1 cellular context compared by ENCODE assay signal in the genomic region with DNA sequence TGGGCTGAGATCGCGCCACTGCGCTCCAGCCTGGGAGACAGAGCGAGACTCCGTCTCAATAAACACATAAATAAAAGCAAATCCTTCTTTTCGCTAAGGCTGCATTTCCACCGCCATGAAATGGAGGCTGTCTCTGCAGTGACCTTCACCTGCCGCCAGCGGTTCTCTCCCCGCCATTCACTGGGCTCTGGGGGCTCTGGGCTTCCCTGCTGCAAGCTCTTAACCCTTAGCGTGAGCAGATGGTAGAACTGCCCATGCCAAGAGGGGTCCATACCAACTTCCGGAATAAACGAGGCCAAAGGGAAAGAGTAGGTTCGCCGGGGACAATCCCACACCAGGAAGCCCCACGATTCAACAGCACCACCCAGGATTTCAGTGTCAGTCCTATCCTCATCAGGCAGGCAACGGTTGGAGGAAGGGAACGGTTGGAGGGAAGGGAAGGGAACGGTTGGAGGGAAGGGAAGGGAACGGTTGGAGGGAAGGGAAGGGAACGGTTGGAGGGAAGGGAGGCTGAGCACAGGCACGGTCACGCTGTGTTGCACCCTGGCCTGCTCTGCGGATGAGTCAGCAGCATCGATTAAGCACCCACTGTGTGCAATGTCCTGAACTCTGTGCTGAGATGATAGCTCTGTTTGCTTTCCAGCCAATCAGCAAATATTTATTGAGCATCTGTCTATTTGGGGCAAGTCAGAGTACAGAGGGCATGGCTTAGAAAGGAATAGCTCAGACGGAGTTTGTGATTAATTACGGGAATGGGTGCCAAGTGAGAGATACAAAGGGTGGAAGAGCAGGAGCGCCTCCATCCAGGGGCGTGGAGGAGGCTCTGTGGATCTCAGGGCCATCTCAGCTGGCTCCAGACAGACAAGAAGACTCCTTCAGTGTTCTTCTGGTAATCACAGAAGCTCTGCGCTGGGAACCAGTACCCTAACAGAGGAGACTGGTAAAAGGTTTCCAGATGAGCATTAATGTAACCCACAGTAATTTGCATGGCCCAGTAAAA.
TF ChIP-seq lines count a peak whose summit lies in the region.

No MANE protein-coding gene starts in this region.

TF ChIP-seq in HepG2, 621 proteins besides CTCF, POLR2A, EP300 and RAD21 (continued from another document and continues in another):
- peak; percentile 81 for TF ChIP-seq ZBED4 (CRISPR knock-in tag; IDR thresholded peaks at IDR 0.05; ENCODE audit: borderline replicate concordance)
- no peak for TF ChIP-seq MXI1 (IDR thresholded peaks at IDR 0.05; ENCODE audit: borderline replicate concordance, low read depth, low read length)
- TF ChIP-seq ADNP (CRISPR knock-in tag; IDR thresholded peaks at IDR 0.05) = peak; percentile 98
- peak; percentile 98 for TF ChIP-seq HDAC2 (CRISPR knock-in tag; IDR thresholded peaks at IDR 0.05)
- peak; percentile 81 to 94 for TF ChIP-seq MAFK (conservative IDR thresholded peaks at IDR 0.05 in 1 of 2, IDR thresholded peaks at IDR 0.05 in 1 of 2; ENCODE audit: low read length in 2 of 2)
- peak; percentile 95 for TF ChIP-seq FOXO1 (CRISPR knock-in tag; IDR thresholded peaks at IDR 0.05)
- no peak; the same call in 1 of the 2 replicates for TF ChIP-seq TFDP1 (CRISPR knock-in tag; IDR thresholded peaks at IDR 0.05; ENCODE audit: borderline replicate concordance)
- no peak for TF ChIP-seq PAF1 (CRISPR knock-in tag; IDR thresholded peaks at IDR 0.05)
- no peak for TF ChIP-seq NKX3-1 (CRISPR knock-in tag; IDR thresholded peaks at IDR 0.05)
- TF ChIP-seq, protein P1, sequence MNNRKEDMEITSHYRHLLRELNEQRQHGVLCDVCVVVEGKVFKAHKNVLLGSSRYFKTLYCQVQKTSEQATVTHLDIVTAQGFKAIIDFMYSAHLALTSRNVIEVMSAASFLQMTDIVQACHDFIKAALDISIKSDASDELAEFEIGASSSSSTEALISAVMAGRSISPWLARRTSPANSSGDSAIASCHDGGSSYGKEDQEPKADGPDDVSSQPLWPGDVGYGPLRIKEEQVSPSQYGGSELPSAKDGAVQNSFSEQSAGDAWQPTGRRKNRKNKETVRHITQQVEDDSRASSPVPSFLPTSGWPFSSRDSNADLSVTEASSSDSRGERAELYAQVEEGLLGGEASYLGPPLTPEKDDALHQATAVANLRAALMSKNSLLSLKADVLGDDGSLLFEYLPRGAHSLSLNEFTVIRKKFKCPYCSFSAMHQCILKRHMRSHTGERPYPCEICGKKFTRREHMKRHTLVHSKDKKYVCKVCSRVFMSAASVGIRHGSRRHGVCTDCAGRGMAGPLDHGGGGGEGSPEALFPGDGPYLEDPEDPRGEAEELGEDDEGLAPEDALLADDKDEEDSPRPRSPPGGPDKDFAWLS (CRISPR knock-in tag; IDR thresholded peaks at IDR 0.05; ENCODE audit: borderline replicate concordance) = no peak
- TF ChIP-seq PCBP2 (optimal IDR thresholded peaks at IDR 0.05; ENCODE audit: low read depth, low read length, poor library complexity, severe bottlenecking) = no peak
- TF ChIP-seq NR2F6 (IDR thresholded peaks at IDR 0.05) = peak; percentile 87
- TF ChIP-seq NR2F6 (CRISPR knock-in tag; IDR thresholded peaks at IDR 0.05) = peak; percentile 92
- TF ChIP-seq TEAD3 (CRISPR knock-in tag; optimal IDR thresholded peaks at IDR 0.05; ENCODE audit: borderline replicate concordance) = peak; percentile 87
- peak; percentile 64; the same call in 1 of the 2 replicates for TF ChIP-seq ZNF501 (CRISPR knock-in tag; IDR thresholded peaks at IDR 0.05)
- TF ChIP-seq ZNF800 (CRISPR knock-in tag; IDR thresholded peaks at IDR 0.05) = peak; percentile 75; the same call in 1 of the 2 replicates
- no peak for TF ChIP-seq ZNF263 (CRISPR knock-in tag; IDR thresholded peaks at IDR 0.05)
- TF ChIP-seq, protein P2, sequence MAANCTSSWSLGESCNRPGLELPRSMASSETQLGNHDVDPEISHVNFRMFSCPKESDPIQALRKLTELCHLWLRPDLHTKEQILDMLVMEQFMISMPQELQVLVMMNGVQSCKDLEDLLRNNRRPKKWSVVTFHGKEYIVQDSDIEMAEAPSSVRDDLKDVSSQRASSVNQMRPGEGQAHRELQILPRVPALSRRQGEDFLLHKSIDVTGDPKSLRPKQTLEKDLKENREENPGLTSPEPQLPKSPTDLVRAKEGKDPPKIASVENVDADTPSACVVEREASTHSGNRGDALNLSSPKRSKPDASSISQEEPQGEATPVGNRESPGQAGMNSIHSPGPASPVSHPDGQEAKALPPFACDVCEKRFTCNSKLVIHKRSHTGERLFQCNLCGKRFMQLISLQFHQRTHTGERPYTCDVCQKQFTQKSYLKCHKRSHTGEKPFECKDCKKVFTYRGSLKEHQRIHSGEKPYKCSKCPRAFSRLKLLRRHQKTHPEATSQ (CRISPR knock-in tag; IDR thresholded peaks at IDR 0.05; ENCODE audit: borderline replicate concordance) = no peak; the same call in 1 of the 2 replicates
- no peak for TF ChIP-seq RFX3 (CRISPR knock-in tag; IDR thresholded peaks at IDR 0.05)
- TF ChIP-seq SETDB1 (CRISPR knock-in tag; IDR thresholded peaks at IDR 0.05; ENCODE audit: borderline replicate concordance) = no peak
- TF ChIP-seq MED8 (CRISPR knock-in tag; IDR thresholded peaks at IDR 0.05; ENCODE audit: insufficient replicate concordance) = peak; percentile 82
- peak; percentile 77; the same call in 1 of the 2 replicates for TF ChIP-seq ZNF772 (CRISPR knock-in tag; IDR thresholded peaks at IDR 0.05)
- TF ChIP-seq, protein P3, sequence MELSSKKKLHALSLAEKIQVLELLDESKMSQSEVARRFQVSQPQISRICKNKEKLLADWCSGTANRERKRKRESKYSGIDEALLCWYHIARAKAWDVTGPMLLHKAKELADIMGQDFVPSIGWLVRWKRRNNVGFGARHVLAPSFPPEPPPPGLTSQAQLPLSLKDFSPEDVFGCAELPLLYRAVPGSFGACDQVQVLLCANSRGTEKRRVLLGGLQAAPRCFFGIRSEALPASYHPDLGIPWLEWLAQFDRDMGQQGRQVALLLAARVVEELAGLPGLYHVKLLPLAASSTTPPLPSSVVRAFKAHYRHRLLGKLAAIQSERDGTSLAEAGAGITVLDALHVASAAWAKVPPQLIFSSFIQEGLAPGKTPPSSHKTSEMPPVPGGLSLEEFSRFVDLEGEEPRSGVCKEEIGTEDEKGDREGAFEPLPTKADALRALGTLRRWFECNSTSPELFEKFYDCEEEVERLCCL (CRISPR knock-in tag; IDR thresholded peaks at IDR 0.05; ENCODE audit: borderline replicate concordance) = no peak
- no peak for TF ChIP-seq KLF13 (CRISPR knock-in tag; IDR thresholded peaks at IDR 0.05)
- TF ChIP-seq CAMTA2 (CRISPR knock-in tag; IDR thresholded peaks at IDR 0.05; ENCODE audit: borderline replicate concordance) = no peak
- TF ChIP-seq ATF7 (IDR thresholded peaks at IDR 0.05) = 0 out of 2 replicates have a peak, but pooled peaks have one; percentile 14
- TF ChIP-seq ATF7 (CRISPR knock-in tag; IDR thresholded peaks at IDR 0.05) = no peak
- no peak for TF ChIP-seq RELA (CRISPR knock-in tag; IDR thresholded peaks at IDR 0.05)
- 0 out of 2 replicates have a peak, but pooled peaks have one; percentile 44 for TF ChIP-seq ZNF335 (CRISPR knock-in tag; IDR thresholded peaks at IDR 0.05)
- TF ChIP-seq NRL (CRISPR knock-in tag; IDR thresholded peaks at IDR 0.05; ENCODE audit: borderline replicate concordance) = peak; percentile 83
- TF ChIP-seq ZNF136 (CRISPR knock-in tag; IDR thresholded peaks at IDR 0.05; ENCODE audit: low read depth) = no peak
- TF ChIP-seq SCMH1 (CRISPR knock-in tag; IDR thresholded peaks at IDR 0.05; ENCODE audit: borderline replicate concordance) = no peak
- TF ChIP-seq MTF1 (CRISPR knock-in tag; IDR thresholded peaks at IDR 0.05) = no peak
- TF ChIP-seq ZNF552 (CRISPR knock-in tag; IDR thresholded peaks at IDR 0.05; ENCODE audit: borderline replicate concordance) = peak; percentile 65; the same call in 1 of the 2 replicates
- peak; percentile 96 for TF ChIP-seq HOXD1 (CRISPR knock-in tag; IDR thresholded peaks at IDR 0.05)
- peak; percentile 77; the same call in 1 of the 2 replicates for TF ChIP-seq ZNF607 (CRISPR knock-in tag; IDR thresholded peaks at IDR 0.05; ENCODE audit: borderline replicate concordance)
- TF ChIP-seq, protein P4, sequence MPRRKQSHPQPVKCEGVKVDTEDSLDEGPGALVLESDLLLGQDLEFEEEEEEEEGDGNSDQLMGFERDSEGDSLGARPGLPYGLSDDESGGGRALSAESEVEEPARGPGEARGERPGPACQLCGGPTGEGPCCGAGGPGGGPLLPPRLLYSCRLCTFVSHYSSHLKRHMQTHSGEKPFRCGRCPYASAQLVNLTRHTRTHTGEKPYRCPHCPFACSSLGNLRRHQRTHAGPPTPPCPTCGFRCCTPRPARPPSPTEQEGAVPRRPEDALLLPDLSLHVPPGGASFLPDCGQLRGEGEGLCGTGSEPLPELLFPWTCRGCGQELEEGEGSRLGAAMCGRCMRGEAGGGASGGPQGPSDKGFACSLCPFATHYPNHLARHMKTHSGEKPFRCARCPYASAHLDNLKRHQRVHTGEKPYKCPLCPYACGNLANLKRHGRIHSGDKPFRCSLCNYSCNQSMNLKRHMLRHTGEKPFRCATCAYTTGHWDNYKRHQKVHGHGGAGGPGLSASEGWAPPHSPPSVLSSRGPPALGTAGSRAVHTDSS (CRISPR knock-in tag; conservative IDR thresholded peaks at IDR 0.05) = no peak
- TF ChIP-seq HCFC1 (IDR thresholded peaks at IDR 0.05; ENCODE audit: low read depth, low read length) = no peak
- peak; percentile 83 for TF ChIP-seq ZNF670 (CRISPR knock-in tag; IDR thresholded peaks at IDR 0.05; ENCODE audit: borderline replicate concordance)
- no peak for TF ChIP-seq HNRNPLL (IDR thresholded peaks at IDR 0.05; ENCODE audit: low read depth, low read length, poor library complexity, severe bottlenecking)
- TF ChIP-seq GZF1 (CRISPR knock-in tag; IDR thresholded peaks at IDR 0.05) = peak; percentile 94; the same call in 1 of the 2 replicates
- no peak for TF ChIP-seq FOXP1 (IDR thresholded peaks at IDR 0.05)
- peak; percentile 82 for TF ChIP-seq FOXP1 (CRISPR knock-in tag; IDR thresholded peaks at IDR 0.05)
- no peak for TF ChIP-seq RFX5 (IDR thresholded peaks at IDR 0.05; ENCODE audit: low read depth, low read length)
- TF ChIP-seq KLF9 (CRISPR knock-in tag; IDR thresholded peaks at IDR 0.05; ENCODE audit: low read depth) = no peak
- TF ChIP-seq KLF15 (CRISPR knock-in tag; IDR thresholded peaks at IDR 0.05; ENCODE audit: borderline replicate concordance) = no peak
- no peak for TF ChIP-seq RFX1 (IDR thresholded peaks at IDR 0.05)
- TF ChIP-seq TCF7L2 (IDR thresholded peaks at IDR 0.05; ENCODE audit: low read depth, low read length) = no peak
- TF ChIP-seq ZNF619 (CRISPR knock-in tag; IDR thresholded peaks at IDR 0.05) = peak; percentile 39; the same call in 1 of the 2 replicates
- TF ChIP-seq, protein P5, sequence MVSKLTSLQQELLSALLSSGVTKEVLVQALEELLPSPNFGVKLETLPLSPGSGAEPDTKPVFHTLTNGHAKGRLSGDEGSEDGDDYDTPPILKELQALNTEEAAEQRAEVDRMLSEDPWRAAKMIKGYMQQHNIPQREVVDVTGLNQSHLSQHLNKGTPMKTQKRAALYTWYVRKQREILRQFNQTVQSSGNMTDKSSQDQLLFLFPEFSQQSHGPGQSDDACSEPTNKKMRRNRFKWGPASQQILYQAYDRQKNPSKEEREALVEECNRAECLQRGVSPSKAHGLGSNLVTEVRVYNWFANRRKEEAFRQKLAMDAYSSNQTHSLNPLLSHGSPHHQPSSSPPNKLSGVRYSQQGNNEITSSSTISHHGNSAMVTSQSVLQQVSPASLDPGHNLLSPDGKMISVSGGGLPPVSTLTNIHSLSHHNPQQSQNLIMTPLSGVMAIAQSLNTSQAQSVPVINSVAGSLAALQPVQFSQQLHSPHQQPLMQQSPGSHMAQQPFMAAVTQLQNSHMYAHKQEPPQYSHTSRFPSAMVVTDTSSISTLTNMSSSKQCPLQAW (CRISPR knock-in tag; IDR thresholded peaks at IDR 0.05) = peak; percentile 82
